Comparison of ENCODE assay signal across 9 cellular contexts in genomic region chr7:129530881-129531391, GRCh38. TPM values are rescaled to one million over a fixed set of nuclear protein-coding genes. Genes with fewer than 3 reads are reported as not detected.
A peak's percentile ranks its signal among the peaks of the same experiment; 100 is the strongest.
DNase-seq lines count a peak whose midpoint lies in the region; ATAC-seq and TF ChIP-seq lines count a peak whose summit lies in the region.
"Had no signal": no experiment of that assay in that cellular context is flagged by ENCODE, and none has a peak within 500 bp of the region (broad histone marks: within the 10 kb centered on the region; RNA-seq: fewer than 3 reads in every experiment).

No MANE protein-coding gene starts in this region.

- TF ChIP-seq POLR2A in NB4 (IDR thresholded peaks at IDR 0.05; ENCODE audit: extremely low read depth, insufficient read length): no peak

- no peak overlapping the region for H3K4me3 ChIP-seq in NB4 (ENCODE audit: low read depth, low read length)

- no peaks in the 10 kb centered on the region for H3K9me3 Mint-ChIP-seq in activated naive CD4-positive, alpha-beta T cell treated with anti-CD3 and anti-CD28 coated beads, Interleukin-2, amount 50 U/mL, for 72 hours

- DNase-seq in AG08395 (ENCODE audit: low spot score) (peak; percentile 49), NB4 (ENCODE audit: low read depth) (peak; percentile 44), myocyte (ENCODE audit: low read depth) (peak; percentile 25), NCI-H2107 (lab: John Stamatoyannopoulos, UW) (no peak), putamen (ENCODE audit: low spot score) (no peak)
- peak in 1 of 2 donors; percentile 46 for DNase-seq in activated naive CD4-positive, alpha-beta T cell treated with anti-CD3 and anti-CD28 coated beads, Interleukin-2, amount 50 U/mL, for 72 hours (ENCODE audit: low spot score in 2 of 2)
- DNase-seq: NCI-H2171 treated with DMSO at 0.1 percent for 48 hours had no signal

- peak overlapping the region in 1 of 2 donors; percentile 79 for H3K27ac Mint-ChIP-seq in activated naive CD4-positive, alpha-beta T cell treated with anti-CD3 and anti-CD28 coated beads, Interleukin-2, amount 50 U/mL, for 72 hours

- TF ChIP-seq CTCF in NB4 (IDR thresholded peaks at IDR 0.05; ENCODE audit: low read depth, low read length): no peak

- no peaks in the 10 kb centered on the region for H3K36me3 Mint-ChIP-seq in activated naive CD4-positive, alpha-beta T cell treated with anti-CD3 and anti-CD28 coated beads, Interleukin-2, amount 50 U/mL, for 72 hours

- ATAC-seq in activated naive CD4-positive, alpha-beta T cell treated with anti-CD3 and anti-CD28 coated beads, Interleukin-2, amount 50 U/mL, for 72 hours: peak; percentile 98
- no peak for ATAC-seq in HG03571 (IDR thresholded peaks at IDR 0.05; ENCODE audit: unreplicated experiment)
- no peak for ATAC-seq in HG02798 (IDR thresholded peaks at IDR 0.05; ENCODE audit: poor library complexity, unreplicated experiment)

RNA-seq across cellular contexts. Expression of gene SMKR1, which starts 28.6 kb away (rescaled TPM):
- total RNA-seq in activated naive CD4-positive, alpha-beta T cell treated with anti-CD3 and anti-CD28 coated beads, Interleukin-2, amount 50 U/mL, for 72 hours: 1 to 10 TPM; 1.0 to 1.7 TPM
- 1.6 and 3.9 TPM in 2 replicates for total RNA-seq in myocyte
- 0.69 TPM for polyA plus RNA-seq in myocyte (2012)

Comparison
In these comparisons a context has a peak if more than half of its experiments do, and no peak if none do; other contexts are left out.
1. DNase-seq: peak in AG08395 (single experiment), NB4 (single experiment) and myocyte (single experiment); none in NCI-H2107 (single experiment) and putamen (single experiment).
2. ATAC-seq: peak in activated naive CD4-positive, alpha-beta T cell treated with anti-CD3 and anti-CD28 coated beads, Interleukin-2, amount 50 U/mL, for 72 hours (2 of 2); none in HG03571 (single experiment) and HG02798 (single experiment).